In the genomic region with DNA sequence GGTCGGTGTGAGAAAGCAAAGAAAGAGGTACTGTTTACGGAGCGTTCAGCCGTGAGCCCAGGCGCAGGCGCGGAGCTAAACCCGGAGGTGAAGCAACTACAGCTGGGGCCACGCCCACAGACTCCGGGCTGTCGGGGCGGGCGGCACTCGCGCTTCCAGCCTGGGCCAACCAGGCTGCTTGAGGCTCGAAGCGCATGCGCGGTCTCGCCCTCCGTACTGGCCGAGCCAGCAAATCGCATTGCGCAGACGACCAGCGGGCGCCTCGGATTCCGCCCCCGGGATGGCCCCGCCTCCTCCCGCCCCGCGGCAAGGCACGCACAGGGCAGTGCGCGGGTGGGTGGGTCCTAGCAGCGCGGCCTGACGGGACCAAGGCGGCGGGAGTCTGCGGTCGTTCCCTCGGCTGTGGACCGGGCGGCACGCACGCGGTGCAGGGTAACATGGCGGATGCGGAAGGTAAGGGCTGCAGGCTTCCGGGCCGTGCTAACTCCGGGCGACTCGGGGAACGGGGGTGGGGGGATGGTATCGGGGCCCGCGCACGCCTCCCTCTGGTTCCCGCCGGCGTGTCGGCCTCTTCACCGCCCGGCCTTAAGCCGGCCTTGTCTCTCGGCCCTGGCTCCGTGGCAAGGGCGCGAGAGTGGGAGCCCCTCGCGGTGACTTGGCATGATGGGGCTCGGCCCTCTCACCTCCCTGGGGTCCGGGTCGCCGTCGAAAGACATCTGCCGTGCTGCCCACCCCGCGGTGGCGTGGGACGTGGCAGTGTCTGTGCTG, we compare ENCODE assay signal across 1 cellular context.
TF ChIP-seq lines count a peak whose summit lies in the region.

A gene (plus strand): TSS at position 336 of the 768 bp plus-strand sequence. CDS start 102 bp downstream, at position 438.

TF ChIP-seq in K562, 482 proteins besides CTCF, POLR2A, EP300 and RAD21 (continued from another document and continues in another):
- TF ChIP-seq, protein P1, sequence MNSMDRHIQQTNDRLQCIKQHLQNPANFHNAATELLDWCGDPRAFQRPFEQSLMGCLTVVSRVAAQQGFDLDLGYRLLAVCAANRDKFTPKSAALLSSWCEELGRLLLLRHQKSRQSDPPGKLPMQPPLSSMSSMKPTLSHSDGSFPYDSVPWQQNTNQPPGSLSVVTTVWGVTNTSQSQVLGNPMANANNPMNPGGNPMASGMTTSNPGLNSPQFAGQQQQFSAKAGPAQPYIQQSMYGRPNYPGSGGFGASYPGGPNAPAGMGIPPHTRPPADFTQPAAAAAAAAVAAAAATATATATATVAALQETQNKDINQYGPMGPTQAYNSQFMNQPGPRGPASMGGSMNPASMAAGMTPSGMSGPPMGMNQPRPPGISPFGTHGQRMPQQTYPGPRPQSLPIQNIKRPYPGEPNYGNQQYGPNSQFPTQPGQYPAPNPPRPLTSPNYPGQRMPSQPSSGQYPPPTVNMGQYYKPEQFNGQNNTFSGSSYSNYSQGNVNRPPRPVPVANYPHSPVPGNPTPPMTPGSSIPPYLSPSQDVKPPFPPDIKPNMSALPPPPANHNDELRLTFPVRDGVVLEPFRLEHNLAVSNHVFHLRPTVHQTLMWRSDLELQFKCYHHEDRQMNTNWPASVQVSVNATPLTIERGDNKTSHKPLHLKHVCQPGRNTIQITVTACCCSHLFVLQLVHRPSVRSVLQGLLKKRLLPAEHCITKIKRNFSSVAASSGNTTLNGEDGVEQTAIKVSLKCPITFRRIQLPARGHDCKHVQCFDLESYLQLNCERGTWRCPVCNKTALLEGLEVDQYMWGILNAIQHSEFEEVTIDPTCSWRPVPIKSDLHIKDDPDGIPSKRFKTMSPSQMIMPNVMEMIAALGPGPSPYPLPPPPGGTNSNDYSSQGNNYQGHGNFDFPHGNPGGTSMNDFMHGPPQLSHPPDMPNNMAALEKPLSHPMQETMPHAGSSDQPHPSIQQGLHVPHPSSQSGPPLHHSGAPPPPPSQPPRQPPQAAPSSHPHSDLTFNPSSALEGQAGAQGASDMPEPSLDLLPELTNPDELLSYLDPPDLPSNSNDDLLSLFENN (IDR thresholded peaks at IDR 0.05; ENCODE audit: low read depth in 2 of 2, low read length in 2 of 2): no peak
- TF ChIP-seq, protein P2, sequence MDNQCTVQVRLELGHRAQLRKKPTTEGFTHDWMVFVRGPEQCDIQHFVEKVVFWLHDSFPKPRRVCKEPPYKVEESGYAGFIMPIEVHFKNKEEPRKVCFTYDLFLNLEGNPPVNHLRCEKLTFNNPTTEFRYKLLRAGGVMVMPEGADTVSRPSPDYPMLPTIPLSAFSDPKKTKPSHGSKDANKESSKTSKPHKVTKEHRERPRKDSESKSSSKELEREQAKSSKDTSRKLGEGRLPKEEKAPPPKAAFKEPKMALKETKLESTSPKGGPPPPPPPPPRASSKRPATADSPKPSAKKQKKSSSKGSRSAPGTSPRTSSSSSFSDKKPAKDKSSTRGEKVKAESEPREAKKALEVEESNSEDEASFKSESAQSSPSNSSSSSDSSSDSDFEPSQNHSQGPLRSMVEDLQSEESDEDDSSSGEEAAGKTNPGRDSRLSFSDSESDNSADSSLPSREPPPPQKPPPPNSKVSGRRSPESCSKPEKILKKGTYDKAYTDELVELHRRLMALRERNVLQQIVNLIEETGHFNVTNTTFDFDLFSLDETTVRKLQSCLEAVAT (IDR thresholded peaks at IDR 0.05): peak in 1 of 2 experiments; percentile 17; a peak in 1 of 4 replicates
- TF ChIP-seq, protein P3, sequence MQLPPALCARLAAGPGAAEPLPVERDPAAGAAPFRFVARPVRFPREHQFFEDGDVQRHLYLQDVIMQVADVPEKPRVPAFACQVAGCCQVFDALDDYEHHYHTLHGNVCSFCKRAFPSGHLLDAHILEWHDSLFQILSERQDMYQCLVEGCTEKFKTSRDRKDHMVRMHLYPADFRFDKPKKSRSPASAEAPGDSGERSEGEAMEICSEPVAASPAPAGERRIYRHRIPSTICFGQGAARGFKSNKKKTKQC (CRISPR knock-in tag; IDR thresholded peaks at IDR 0.05): 0 out of 2 replicates have a peak, but pooled peaks have one; percentile 13
- TF ChIP-seq SIN3A (IDR thresholded peaks at IDR 0.05; ENCODE audit: borderline replicate concordance in 2 of 2, control insufficient read depth in 1 of 2, low read depth in 2 of 2, low read length in 2 of 2): peak; percentile 44 to 58; a peak in 2 of 4 replicates
- 0 out of 2 replicates have a peak, but pooled peaks have one; percentile 38 for TF ChIP-seq ELF2 (CRISPR knock-in tag; IDR thresholded peaks at IDR 0.05)
- peak; percentile 74 for TF ChIP-seq POLR2H (tag; IDR thresholded peaks at IDR 0.05; ENCODE audit: low read depth)
- peak; percentile 71 for TF ChIP-seq ATF7 (IDR thresholded peaks at IDR 0.05)
- TF ChIP-seq CBFA2T3 (IDR thresholded peaks at IDR 0.05): no peak
- TF ChIP-seq, protein P4, sequence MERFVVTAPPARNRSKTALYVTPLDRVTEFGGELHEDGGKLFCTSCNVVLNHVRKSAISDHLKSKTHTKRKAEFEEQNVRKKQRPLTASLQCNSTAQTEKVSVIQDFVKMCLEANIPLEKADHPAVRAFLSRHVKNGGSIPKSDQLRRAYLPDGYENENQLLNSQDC (CRISPR knock-in tag; IDR thresholded peaks at IDR 0.05): 0 out of 2 replicates have a peak, but pooled peaks have one; percentile 27
- TF ChIP-seq, protein P5, sequence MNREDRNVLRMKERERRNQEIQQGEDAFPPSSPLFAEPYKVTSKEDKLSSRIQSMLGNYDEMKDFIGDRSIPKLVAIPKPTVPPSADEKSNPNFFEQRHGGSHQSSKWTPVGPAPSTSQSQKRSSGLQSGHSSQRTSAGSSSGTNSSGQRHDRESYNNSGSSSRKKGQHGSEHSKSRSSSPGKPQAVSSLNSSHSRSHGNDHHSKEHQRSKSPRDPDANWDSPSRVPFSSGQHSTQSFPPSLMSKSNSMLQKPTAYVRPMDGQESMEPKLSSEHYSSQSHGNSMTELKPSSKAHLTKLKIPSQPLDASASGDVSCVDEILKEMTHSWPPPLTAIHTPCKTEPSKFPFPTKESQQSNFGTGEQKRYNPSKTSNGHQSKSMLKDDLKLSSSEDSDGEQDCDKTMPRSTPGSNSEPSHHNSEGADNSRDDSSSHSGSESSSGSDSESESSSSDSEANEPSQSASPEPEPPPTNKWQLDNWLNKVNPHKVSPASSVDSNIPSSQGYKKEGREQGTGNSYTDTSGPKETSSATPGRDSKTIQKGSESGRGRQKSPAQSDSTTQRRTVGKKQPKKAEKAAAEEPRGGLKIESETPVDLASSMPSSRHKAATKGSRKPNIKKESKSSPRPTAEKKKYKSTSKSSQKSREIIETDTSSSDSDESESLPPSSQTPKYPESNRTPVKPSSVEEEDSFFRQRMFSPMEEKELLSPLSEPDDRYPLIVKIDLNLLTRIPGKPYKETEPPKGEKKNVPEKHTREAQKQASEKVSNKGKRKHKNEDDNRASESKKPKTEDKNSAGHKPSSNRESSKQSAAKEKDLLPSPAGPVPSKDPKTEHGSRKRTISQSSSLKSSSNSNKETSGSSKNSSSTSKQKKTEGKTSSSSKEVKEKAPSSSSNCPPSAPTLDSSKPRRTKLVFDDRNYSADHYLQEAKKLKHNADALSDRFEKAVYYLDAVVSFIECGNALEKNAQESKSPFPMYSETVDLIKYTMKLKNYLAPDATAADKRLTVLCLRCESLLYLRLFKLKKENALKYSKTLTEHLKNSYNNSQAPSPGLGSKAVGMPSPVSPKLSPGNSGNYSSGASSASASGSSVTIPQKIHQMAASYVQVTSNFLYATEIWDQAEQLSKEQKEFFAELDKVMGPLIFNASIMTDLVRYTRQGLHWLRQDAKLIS (CRISPR knock-in tag; IDR thresholded peaks at IDR 0.05): peak; percentile 41
- peak; percentile 88 for TF ChIP-seq CXXC5 (CRISPR knock-in tag; IDR thresholded peaks at IDR 0.05)
- TF ChIP-seq BDP1 (IDR thresholded peaks at IDR 0.05; ENCODE audit: insufficient read depth, insufficient read length): no peak
- TF ChIP-seq FOXM1 (IDR thresholded peaks at IDR 0.05; ENCODE audit: low read depth): no peak
- TF ChIP-seq FOXM1 (CRISPR knock-in tag; IDR thresholded peaks at IDR 0.05; ENCODE audit: low read depth): peak; percentile 34; the same call in 1 of the 2 replicates
- peak; percentile 19; the same call in 1 of the 2 replicates for TF ChIP-seq PML (IDR thresholded peaks at IDR 0.05; ENCODE audit: low read length)
- TF ChIP-seq, protein P6, sequence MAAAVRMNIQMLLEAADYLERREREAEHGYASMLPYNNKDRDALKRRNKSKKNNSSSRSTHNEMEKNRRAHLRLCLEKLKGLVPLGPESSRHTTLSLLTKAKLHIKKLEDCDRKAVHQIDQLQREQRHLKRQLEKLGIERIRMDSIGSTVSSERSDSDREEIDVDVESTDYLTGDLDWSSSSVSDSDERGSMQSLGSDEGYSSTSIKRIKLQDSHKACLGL (CRISPR knock-in tag; IDR thresholded peaks at IDR 0.05; ENCODE audit: borderline replicate concordance, poor library complexity, severe bottlenecking): peak; percentile 18
- no peak for TF ChIP-seq CBX1 (IDR thresholded peaks at IDR 0.05; ENCODE audit: low read depth)
- no peak for TF ChIP-seq RBM14 (IDR thresholded peaks at IDR 0.05; ENCODE audit: borderline replicate concordance, insufficient read depth, low read depth, low read length)
- no peak for TF ChIP-seq ZNF324 (CRISPR knock-in tag; IDR thresholded peaks at IDR 0.05)
- TF ChIP-seq KAT2B (IDR thresholded peaks at IDR 0.05; ENCODE audit: low read depth, low read length): no peak
- no peak for TF ChIP-seq NCOR1 (IDR thresholded peaks at IDR 0.05)
- TF ChIP-seq CREM (IDR thresholded peaks at IDR 0.05; ENCODE audit: low read depth): peak; percentile 31; the same call in 1 of the 2 replicates
- TF ChIP-seq, protein P7, sequence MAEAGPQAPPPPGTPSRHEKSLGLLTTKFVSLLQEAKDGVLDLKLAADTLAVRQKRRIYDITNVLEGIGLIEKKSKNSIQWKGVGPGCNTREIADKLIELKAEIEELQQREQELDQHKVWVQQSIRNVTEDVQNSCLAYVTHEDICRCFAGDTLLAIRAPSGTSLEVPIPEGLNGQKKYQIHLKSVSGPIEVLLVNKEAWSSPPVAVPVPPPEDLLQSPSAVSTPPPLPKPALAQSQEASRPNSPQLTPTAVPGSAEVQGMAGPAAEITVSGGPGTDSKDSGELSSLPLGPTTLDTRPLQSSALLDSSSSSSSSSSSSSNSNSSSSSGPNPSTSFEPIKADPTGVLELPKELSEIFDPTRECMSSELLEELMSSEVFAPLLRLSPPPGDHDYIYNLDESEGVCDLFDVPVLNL (CRISPR knock-in tag; IDR thresholded peaks at IDR 0.05; ENCODE audit: low read depth): 0 out of 2 replicates have a peak, but pooled peaks have one; percentile 47
- TF ChIP-seq NFIC (IDR thresholded peaks at IDR 0.05): peak; percentile 25; the same call in 1 of the 2 replicates
- TF ChIP-seq, protein P8, sequence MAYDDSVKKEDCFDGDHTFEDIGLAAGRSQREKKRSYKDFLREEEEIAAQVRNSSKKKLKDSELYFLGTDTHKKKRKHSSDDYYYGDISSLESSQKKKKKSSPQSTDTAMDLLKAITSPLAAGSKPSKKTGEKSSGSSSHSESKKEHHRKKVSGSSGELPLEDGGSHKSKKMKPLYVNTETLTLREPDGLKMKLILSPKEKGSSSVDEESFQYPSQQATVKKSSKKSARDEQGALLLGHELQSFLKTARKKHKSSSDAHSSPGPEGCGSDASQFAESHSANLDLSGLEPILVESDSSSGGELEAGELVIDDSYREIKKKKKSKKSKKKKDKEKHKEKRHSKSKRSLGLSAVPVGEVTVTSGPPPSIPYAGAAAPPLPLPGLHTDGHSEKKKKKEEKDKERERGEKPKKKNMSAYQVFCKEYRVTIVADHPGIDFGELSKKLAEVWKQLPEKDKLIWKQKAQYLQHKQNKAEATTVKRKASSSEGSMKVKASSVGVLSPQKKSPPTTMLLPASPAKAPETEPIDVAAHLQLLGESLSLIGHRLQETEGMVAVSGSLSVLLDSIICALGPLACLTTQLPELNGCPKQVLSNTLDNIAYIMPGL (CRISPR knock-in tag; IDR thresholded peaks at IDR 0.05): no peak
- peak; percentile 60; the same call in 1 of the 2 replicates for TF ChIP-seq BRD4 (IDR thresholded peaks at IDR 0.05)
- TF ChIP-seq NUFIP1 (IDR thresholded peaks at IDR 0.05; ENCODE audit: partially characterized antibody): no peak
- TF ChIP-seq RBM34 (IDR thresholded peaks at IDR 0.05; ENCODE audit: borderline replicate concordance, insufficient read depth, low read length): 0 out of 2 replicates have a peak, but pooled peaks have one; percentile 84
- peak; percentile 36; the same call in 1 of the 2 replicates for TF ChIP-seq HCFC1 (IDR thresholded peaks at IDR 0.05; ENCODE audit: low read depth, low read length)
- TF ChIP-seq, protein P9, sequence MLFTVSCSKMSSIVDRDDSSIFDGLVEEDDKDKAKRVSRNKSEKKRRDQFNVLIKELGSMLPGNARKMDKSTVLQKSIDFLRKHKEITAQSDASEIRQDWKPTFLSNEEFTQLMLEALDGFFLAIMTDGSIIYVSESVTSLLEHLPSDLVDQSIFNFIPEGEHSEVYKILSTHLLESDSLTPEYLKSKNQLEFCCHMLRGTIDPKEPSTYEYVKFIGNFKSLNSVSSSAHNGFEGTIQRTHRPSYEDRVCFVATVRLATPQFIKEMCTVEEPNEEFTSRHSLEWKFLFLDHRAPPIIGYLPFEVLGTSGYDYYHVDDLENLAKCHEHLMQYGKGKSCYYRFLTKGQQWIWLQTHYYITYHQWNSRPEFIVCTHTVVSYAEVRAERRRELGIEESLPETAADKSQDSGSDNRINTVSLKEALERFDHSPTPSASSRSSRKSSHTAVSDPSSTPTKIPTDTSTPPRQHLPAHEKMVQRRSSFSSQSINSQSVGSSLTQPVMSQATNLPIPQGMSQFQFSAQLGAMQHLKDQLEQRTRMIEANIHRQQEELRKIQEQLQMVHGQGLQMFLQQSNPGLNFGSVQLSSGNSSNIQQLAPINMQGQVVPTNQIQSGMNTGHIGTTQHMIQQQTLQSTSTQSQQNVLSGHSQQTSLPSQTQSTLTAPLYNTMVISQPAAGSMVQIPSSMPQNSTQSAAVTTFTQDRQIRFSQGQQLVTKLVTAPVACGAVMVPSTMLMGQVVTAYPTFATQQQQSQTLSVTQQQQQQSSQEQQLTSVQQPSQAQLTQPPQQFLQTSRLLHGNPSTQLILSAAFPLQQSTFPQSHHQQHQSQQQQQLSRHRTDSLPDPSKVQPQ (CRISPR knock-in tag; IDR thresholded peaks at IDR 0.05; ENCODE audit: borderline replicate concordance): no peak
- peak; percentile 52 for TF ChIP-seq BHLHE40 (IDR thresholded peaks at IDR 0.05; ENCODE audit: low read length)
- peak; percentile 99 for TF ChIP-seq NRF1 (conservative IDR thresholded peaks at IDR 0.05 in 1 of 2, IDR thresholded peaks at IDR 0.05 in 1 of 2)
- TF ChIP-seq TAF15 (IDR thresholded peaks at IDR 0.05; ENCODE audit: low read depth, low read length): no peak
- TF ChIP-seq FUS (optimal IDR thresholded peaks at IDR 0.05; ENCODE audit: low read depth, low read length): peak; percentile 33
- no peak for TF ChIP-seq ZNF354B (CRISPR knock-in tag; IDR thresholded peaks at IDR 0.05)
- peak in 1 of 2 experiments; percentile 31; a peak in 1 of 4 replicates for TF ChIP-seq TRIM24 (IDR thresholded peaks at IDR 0.05)
- TF ChIP-seq CEBPG (CRISPR knock-in tag; IDR thresholded peaks at IDR 0.05): peak; percentile 97
- TF ChIP-seq CEBPG (tag; conservative IDR thresholded peaks at IDR 0.05 in 1 of 2, IDR thresholded peaks at IDR 0.05 in 1 of 2): peak; percentile 90 to 92
- peak in 1 of 2 experiments; percentile 43; a peak in 1 of 3 replicates for TF ChIP-seq CBX3 (IDR thresholded peaks at IDR 0.05; ENCODE audit: borderline replicate concordance in 1 of 2, low read length in 2 of 2)
- TF ChIP-seq CREB1 (IDR thresholded peaks at IDR 0.05): no peak; the same call in 1 of the 2 replicates
- TF ChIP-seq CREB1 (CRISPR knock-in tag; IDR thresholded peaks at IDR 0.05): peak; percentile 76
- TF ChIP-seq PHF8 (IDR thresholded peaks at IDR 0.05; ENCODE audit: borderline replicate concordance, low read length): peak; percentile 70
- peak; percentile 91 for TF ChIP-seq MEIS2 (IDR thresholded peaks at IDR 0.05; ENCODE audit: partially characterized antibody)
